ENCODE assay signal across 14 cellular contexts in genomic region chr12:132170637-132171292, GRCh38. TPM values are rescaled to one million over a fixed set of nuclear protein-coding genes. Genes with fewer than 3 reads are reported as not detected.
DNase-seq lines count a peak whose midpoint lies in the region; ATAC-seq and TF ChIP-seq lines count a peak whose summit lies in the region.
"Had no signal": no experiment of that assay in that cellular context is flagged by ENCODE, and none has a peak within 500 bp of the region (broad histone marks: within the 10 kb centered on the region; RNA-seq: fewer than 3 reads in every experiment).

No MANE protein-coding gene starts in this region.

- H2AFZ ChIP-seq in ACC112 (ENCODE audit: low read length, unreplicated experiment), result no peak overlapping the region
- H2AFZ ChIP-seq in GM23248, result no peak overlapping the region
- H2AFZ ChIP-seq in osteoblast (ENCODE audit: low read length), result no peak overlapping the region
- H2AFZ ChIP-seq: GM23338, PC-9 had no signal

- DNase-seq in GM23248 (no peak), osteoblast (ENCODE audit: insufficient read length, low spot score, missing footprints) (peak; percentile 88), NCI-H446 treated with DMSO at 0.1 percent for 48 hours (lab: John Stamatoyannopoulos, UW) (no peak), cerebellum (ENCODE audit: low spot score) (no peak)
- peak; percentile 1 for DNase-seq in effector CD4-positive, alpha-beta T cell
- DNase-seq: DMS 273 treated with DMSO at 0.1 percent for 48 hours, NCI-H446, NCI-H748 treated with DMSO at 0.1 percent for 48 hours, PC-9 had no signal

- H3K79me2 ChIP-seq in ACC112 (ENCODE audit: control insufficient read depth, insufficient read depth, low read length, unreplicated experiment) (no peaks in the 10 kb centered on the region), GM23248 (ENCODE audit: insufficient read depth) (no peaks in the 10 kb centered on the region), osteoblast (ENCODE audit: insufficient read depth, low read length) (no peaks in the 10 kb centered on the region)

- 0 out of 2 replicates have a peak, but pooled peaks cover 6% of the 10 kb centered on the region for H3F3A ChIP-seq in GM23248 (ENCODE audit: insufficient read depth)

- in situ Hi-C loops in GM23248 (cut with MboI), result loop anchor here (25.0 kb wide), 1 partner anchor 442 kb away; the partner anchor contains the start of genes LRCOL1 and P2RX2

- H3K36me3 ChIP-seq in ACC112 (ENCODE audit: insufficient read depth, low read length) (no peaks in the 10 kb centered on the region), GM23248 (ENCODE audit: low read depth) (no peaks in the 10 kb centered on the region), osteoblast (ENCODE audit: insufficient read depth, low read length) (no peaks in the 10 kb centered on the region)
- H3K36me3 ChIP-seq: MG63 had no signal

- H3K27ac ChIP-seq in ACC112 (ENCODE audit: low read depth, low read length) (peak overlapping the region; percentile 30), GM23248 (no peak overlapping the region), osteoblast (ENCODE audit: low read depth, low read length) (no peak overlapping the region)
- H3K27ac ChIP-seq: KMS-11, PC-9 had no signal

- no peak overlapping the region for H3K9ac ChIP-seq in GM23248
- H3K9ac ChIP-seq: KMS-11 had no signal

- H3K9me2 ChIP-seq in GM23248 (ENCODE audit: insufficient read depth), result no peaks in the 10 kb centered on the region

- peak overlapping the region; percentile 32 for H3K4me2 ChIP-seq in GM23248 (ENCODE audit: unreplicated experiment)
- peak overlapping the region; percentile 37 for H3K4me2 ChIP-seq in osteoblast (ENCODE audit: insufficient read depth, low read length)
- H3K4me2 ChIP-seq: GM23338, KMS-11, PC-9 had no signal

- H3K9me3 ChIP-seq in GM23248 (ENCODE audit: low read depth), result no peaks in the 10 kb centered on the region
- no peaks in the 10 kb centered on the region for H3K9me3 ChIP-seq in osteoblast (ENCODE audit: low read depth, low read length)
- H3K9me3 ChIP-seq: MG63 had no signal

- H4K20me1 ChIP-seq in GM23248 (ENCODE audit: insufficient read depth) (no peaks in the 10 kb centered on the region), osteoblast (ENCODE audit: insufficient read depth, low read length) (no peaks in the 10 kb centered on the region)

- no peaks in the 10 kb centered on the region; the same call in 1 of the 2 replicates for H3K27me3 ChIP-seq in ACC112 (ENCODE audit: insufficient read depth, low read length)
- H3K27me3 ChIP-seq in GM23248 (replicated peaks; ENCODE audit: insufficient read depth), result peaks cover 9% of the 10 kb centered on the region; the same call in 1 of the 2 replicates
- H3K27me3 ChIP-seq in osteoblast (ENCODE audit: insufficient read depth, low read length), result peaks cover 8% of the 10 kb centered on the region
- H3K27me3 ChIP-seq: MG63 had no signal

- H3K4me1 ChIP-seq in ACC112 (ENCODE audit: control insufficient read depth, insufficient read depth, low read length, unreplicated experiment), result peaks cover 15% of the 10 kb centered on the region
- H3K4me1 ChIP-seq in GM23248 (ENCODE audit: insufficient read depth), result peaks cover 10% of the 10 kb centered on the region; the same call in 1 of the 2 replicates
- peaks cover 14% of the 10 kb centered on the region for H3K4me1 ChIP-seq in osteoblast (ENCODE audit: insufficient read depth, low read length)

- H3K4me3 ChIP-seq in ACC112 (ENCODE audit: low read depth, low read length) (no peak overlapping the region), GM23248 (no peak overlapping the region), osteoblast (ENCODE audit: insufficient read depth, low read length) (no peak overlapping the region)
- H3K4me3 ChIP-seq: GM23338, MG63, PC-9 had no signal

- TF ChIP-seq CTCF in osteoblast (IDR thresholded peaks at IDR 0.05; ENCODE audit: extremely low read depth, low read depth, low read length), result no peak

- ATAC-seq in HG03378 (IDR thresholded peaks at IDR 0.05; ENCODE audit: unreplicated experiment), result no peak
- ATAC-seq: GM23338 had no signal

- WGBS in GM23248 (ENCODE audit: low coverage in 1 of 2, low lambda C conversion rate in 2 of 2, missing lambda C conversion rate in 2 of 2), 2 experiments, result 62 to 67% methylated on average over 27 to 32 of the region's 33 CpGs

RNA-seq across cellular contexts. Expression of gene NOC4L, which starts 26.5 kb away (rescaled TPM):
- 7.2 and 10.2 TPM in 2 replicates for total RNA-seq in GM23248 (2014; rRNA removed; shearing (Covaris generic))
- 22.7 and 23.1 TPM in 2 replicates for polyA plus RNA-seq in GM23248 (2016; fragmentation: Nextera tagmentation; extraction: Ambion mirVana)
- total RNA-seq in osteoblast (7.7 and 11.2 TPM in 2 replicates), cerebellum (8.5 TPM)

RNA-seq across cellular contexts. Expression of gene DDX51, which starts 26.6 kb away (rescaled TPM):
- 7.5 and 8.2 TPM in 2 replicates for total RNA-seq in GM23248 (2014; rRNA removed; shearing (Covaris generic))
- 3.0 and 3.7 TPM in 2 replicates for polyA plus RNA-seq in GM23248 (2016; fragmentation: Nextera tagmentation; extraction: Ambion mirVana)
- total RNA-seq in osteoblast (6.2 and 7.4 TPM in 2 replicates), cerebellum (13.1 TPM)

Comparison
In these comparisons a context has a peak if more than half of its experiments do, and no peak if none do; other contexts are left out.
1. DNase-seq: peak in effector CD4-positive, alpha-beta T cell (single experiment) and osteoblast (single experiment); none in GM23248 (single experiment), NCI-H446 treated with DMSO at 0.1 percent for 48 hours (single experiment) and cerebellum (single experiment).